32 cellular contexts compared by ENCODE assay signal in genomic region chr16:89164847-89165684, GRCh38. TPM values are rescaled to one million over a fixed set of nuclear protein-coding genes. Genes with fewer than 3 reads are reported as not detected.
"Had no signal": no experiment of that assay in that cellular context is flagged by ENCODE, and none has a peak within 500 bp of the region (broad histone marks: within the 10 kb centered on the region; RNA-seq: fewer than 3 reads in every experiment).

No MANE protein-coding gene starts in this region.

- H3K9me3 ChIP-seq: adrenal gland, body of pancreas, breast epithelium, SJCRH30 had no signal

- H3K27ac ChIP-seq: adrenal gland, body of pancreas, breast epithelium, SJCRH30, SK-N-MC had no signal

- H3K4me3 Mint-ChIP-seq: activated CD4-positive, alpha-beta T cell treated with anti-CD3 and anti-CD28 coated beads for 36 hours; activated CD4-positive, alpha-beta T cell treated with anti-CD3 and anti-CD28 coated beads, Interleukin-2, amount 10 ng/mL, durations not matched to agents 7 days and 5 days; activated CD8-positive, alpha-beta T cell treated with anti-CD3 and anti-CD28 coated beads, Interleukin-2, amount 10 ng/mL, durations not matched to agents 7 days and 5 days; activated naive CD4-positive, alpha-beta T cell treated with anti-CD3 and anti-CD28 coated beads, Interleukin-2, amount 50 U/mL, for 24 hours; activated T-cell treated with anti-CD3 and anti-CD28 coated beads, Interleukin-2, amount 50 U/mL, for 24 hours had no signal

- H3K36me3 Mint-ChIP-seq: activated naive CD4-positive, alpha-beta T cell treated with anti-CD3 and anti-CD28 coated beads, Interleukin-2, amount 50 U/mL, for 24 hours had no signal

- DNase-seq: activated CD4-positive, alpha-beta T cell treated with anti-CD3 and anti-CD28 coated beads for 36 hours; activated CD4-positive, alpha-beta T cell treated with anti-CD3 and anti-CD28 coated beads, Interleukin-2, amount 10 ng/mL, durations not matched to agents 7 days and 5 days; activated CD4-positive, alpha-beta T cell treated with anti-CD3 and anti-CD28 coated beads, Interleukin-2, amount 50 U/mL, for 48 hours; activated CD8-positive, alpha-beta T cell treated with anti-CD3 and anti-CD28 coated beads, Interleukin-2, amount 10 ng/mL, durations not matched to agents 7 days and 5 days; activated gamma-delta T cell; activated naive CD4-positive, alpha-beta T cell treated with Interleukin-2 at 50 U/mL for 16 hours; activated T-cell treated with anti-CD3 and anti-CD28 coated beads, Interleukin-2, amount 50 U/mL, for 24 hours; body of pancreas; Karpas-422; KBM-7; NCI-H1105; NCI-H1417 treated with DMSO at 0.1 percent for 48 hours; NCI-H187 treated with DMSO at 0.1 percent for 48 hours; NCI-H2081 treated with DMSO at 0.1 percent for 48 hours; NCI-H226; NCI-H446 treated with DMSO at 0.1 percent for 48 hours; NCI-H524 treated with DMSO at 0.1 percent for 48 hours; SHP77; SJCRH30; T1000 had no signal

- ATAC-seq: activated CD4-positive, alpha-beta T cell treated with anti-CD3 and anti-CD28 coated beads for 36 hours; activated CD4-positive, CD25-positive, alpha-beta regulatory T cell treated with anti-CD3 and anti-CD28 coated beads, Interleukin-2, amount 50 U/mL, for 24 hours; activated CD8-positive, alpha-beta T cell treated with anti-CD3 and anti-CD28 coated beads, Interleukin-2, amount 10 ng/mL, durations not matched to agents 7 days and 5 days; body of pancreas; Panc1 had no signal

- H3K27me3 ChIP-seq: SJCRH30 had no signal

- H3K4me3 ChIP-seq: adrenal gland, body of pancreas, breast epithelium, SJCRH30, SK-N-MC had no signal

- H3K9me3 Mint-ChIP-seq: activated CD4-positive, alpha-beta T cell treated with anti-CD3 and anti-CD28 coated beads, Interleukin-2, amount 10 ng/mL, durations not matched to agents 7 days and 5 days; activated naive CD4-positive, alpha-beta T cell treated with anti-CD3 and anti-CD28 coated beads, Interleukin-2, amount 50 U/mL, for 24 hours; activated T-cell treated with anti-CD3 and anti-CD28 coated beads, Interleukin-2, amount 50 U/mL, for 24 hours; activated T-helper 2 cell treated with anti-CD3 and anti-CD28 coated beads, Interferon-gamma antibody, Interleukin-2, Interleukin-4, amounts not matched to agents 10 μg/mL and 5 μg/mL and 100 μg/mL, durations not matched to agents 14 hours and 24 hours and 36 hours had no signal

- H3K27me3 Mint-ChIP-seq: activated CD4-positive, alpha-beta T cell treated with anti-CD3 and anti-CD28 coated beads for 36 hours; activated CD4-positive, alpha-beta T cell treated with anti-CD3 and anti-CD28 coated beads, Interleukin-2, amount 10 ng/mL, durations not matched to agents 7 days and 5 days; activated naive CD4-positive, alpha-beta T cell treated with anti-CD3 and anti-CD28 coated beads, Interleukin-2, amount 50 U/mL, for 24 hours; activated T-cell treated with anti-CD3 and anti-CD28 coated beads, Interleukin-2, amount 50 U/mL, for 24 hours had no signal

- FAIRE-seq: astrocyte had no signal

- H3K4me1 Mint-ChIP-seq: activated CD4-positive, alpha-beta T cell treated with anti-CD3 and anti-CD28 coated beads for 36 hours; activated naive CD4-positive, alpha-beta T cell treated with anti-CD3 and anti-CD28 coated beads, Interleukin-2, amount 50 U/mL, for 24 hours had no signal

- H3K27ac Mint-ChIP-seq: activated CD4-positive, alpha-beta T cell treated with anti-CD3 and anti-CD28 coated beads for 36 hours; activated CD4-positive, alpha-beta T cell treated with anti-CD3 and anti-CD28 coated beads, Interleukin-2, amount 10 ng/mL, durations not matched to agents 7 days and 5 days; activated CD8-positive, alpha-beta T cell treated with anti-CD3 and anti-CD28 coated beads, Interleukin-2, amount 10 ng/mL, durations not matched to agents 7 days and 5 days; activated T-cell treated with anti-CD3 and anti-CD28 coated beads, Interleukin-2, amount 50 U/mL, for 24 hours; activated T-helper 2 cell treated with anti-CD3 and anti-CD28 coated beads, Interferon-gamma antibody, Interleukin-2, Interleukin-4, amounts not matched to agents 10 μg/mL and 5 μg/mL and 100 μg/mL, durations not matched to agents 14 hours and 24 hours and 36 hours had no signal

- H3K36me3 ChIP-seq: adrenal gland, breast epithelium, SJCRH30 had no signal

RNA-seq across cellular contexts. Expression of gene CDH15, which starts 6.5 kb away (rescaled TPM):
- total RNA-seq: activated CD4-positive, alpha-beta T cell treated with anti-CD3 and anti-CD28 coated beads for 36 hours; activated CD4-positive, alpha-beta T cell treated with anti-CD3 and anti-CD28 coated beads, Interleukin-2, amount 10 ng/mL, durations not matched to agents 7 days and 5 days; activated CD8-positive, alpha-beta T cell treated with anti-CD3 and anti-CD28 coated beads, Interleukin-2, amount 10 ng/mL, durations not matched to agents 7 days and 5 days; activated T-helper 2 cell treated with anti-CD3 and anti-CD28 coated beads, Interferon-gamma antibody, Interleukin-2, Interleukin-4, amounts not matched to agents 10 μg/mL and 5 μg/mL and 100 μg/mL, durations not matched to agents 14 hours and 24 hours and 36 hours; breast epithelium; MCF 10A; T-helper 1 cell treated with Interleukin-12 subunit alpha and Interleukin-12 subunit beta and Interleukin-4 antibody, amounts not matched to agents 30 ng/mL and 1 ng/mL, for 36 hours; T-helper 2 cell treated with Interferon-gamma antibody and Interleukin-4, amounts not matched to agents 100 ng/mL and 5 ng/mL, for 36 hours had no signal

RNA-seq across cellular contexts. Expression of gene SLC22A31, which starts 35.3 kb away (rescaled TPM):
- total RNA-seq: activated CD8-positive, alpha-beta T cell treated with anti-CD3 and anti-CD28 coated beads, Interleukin-2, amount 10 ng/mL, durations not matched to agents 7 days and 5 days; breast epithelium; cardiac septum; MCF 10A; SJCRH30 had no signal
